Comparison of ENCODE assay signal across 8 cellular contexts in genomic region chr2:120175000-120175581, GRCh38.
A peak's percentile ranks its signal among the peaks of the same experiment; 100 is the strongest.
DNase-seq lines count a peak whose midpoint lies in the region; ATAC-seq and TF ChIP-seq lines count a peak whose summit lies in the region.

No MANE protein-coding gene starts in this region.

- peaks cover 3 to 4% of the 10 kb centered on the region in 2 donors for H3K36me3 ChIP-seq in muscle layer of duodenum (ENCODE audit: control insufficient read depth in 1 of 2, insufficient read depth in 2 of 2, low read length in 2 of 2)

- peaks cover 0 to 5% of the 10 kb centered on the region in 2 donors for H3K4me1 ChIP-seq in muscle layer of duodenum (ENCODE audit: control insufficient read depth in 1 of 2, insufficient read depth in 2 of 2, low read length in 2 of 2)

- H3K27ac ChIP-seq in epithelial cell of prostate: peak overlapping the region; percentile 84
- H3K27ac ChIP-seq in muscle layer of duodenum (ENCODE audit: low read length): peak overlapping the region; percentile 25

- peak overlapping the region in 1 of 2 donors; percentile 12 for H3K4me3 ChIP-seq in muscle layer of duodenum (ENCODE audit: low read depth in 1 of 2, low read length in 2 of 2)

- H3K9me3 ChIP-seq in muscle layer of duodenum (ENCODE audit: control insufficient read depth in 1 of 2, low read length in 2 of 2): no peaks in the 10 kb centered on the region

- ATAC-seq in SK-N-SH treated with all-trans-retinoic acid at 6 μM for 48 hours (peak; percentile 75), GM19397 (IDR thresholded peaks at IDR 0.05; ENCODE audit: unreplicated experiment) (no peak), GM19324 (IDR thresholded peaks at IDR 0.05; ENCODE audit: low FRiP score, unreplicated experiment) (no peak)

- H3K27me3 ChIP-seq in muscle layer of duodenum (ENCODE audit: low read depth, low read length): no peaks in the 10 kb centered on the region

- DNase-seq in activated gamma-delta T cell treated with Interleukin-2 at 50 U/mL for 16 hours (peak; percentile 17), activated gamma-delta T cell (lab: John Stamatoyannopoulos, UW) (no peak), MV-4-11 (lab: John Stamatoyannopoulos, UW) (peak; percentile 53), epithelial cell of prostate (ENCODE audit: low read depth, low spot score) (no peak)

TF ChIP-seq in SK-N-SH treated with all-trans-retinoic acid at 6 μM for 48 hours, 23 proteins besides CTCF, POLR2A, EP300 and RAD21:
- no peak for TF ChIP-seq BACH2 (CRISPR knock-in tag; IDR thresholded peaks at IDR 0.05; ENCODE audit: borderline replicate concordance)
- no peak for TF ChIP-seq TSHZ2 (CRISPR knock-in tag; IDR thresholded peaks at IDR 0.05)
- no peak for TF ChIP-seq CREB5 (CRISPR knock-in tag; IDR thresholded peaks at IDR 0.05; ENCODE audit: low read depth)
- TF ChIP-seq ZC3H10 (CRISPR knock-in tag; IDR thresholded peaks at IDR 0.05): no peak
- no peak for TF ChIP-seq ARNTL (CRISPR knock-in tag; IDR thresholded peaks at IDR 0.05; ENCODE audit: borderline replicate concordance, low read depth)
- no peak for TF ChIP-seq ZNF70 (CRISPR knock-in tag; IDR thresholded peaks at IDR 0.05)
- TF ChIP-seq POU6F1 (CRISPR knock-in tag; IDR thresholded peaks at IDR 0.05; ENCODE audit: borderline replicate concordance, low read depth): no peak
- TF ChIP-seq ESRRG (CRISPR knock-in tag; IDR thresholded peaks at IDR 0.05): no peak
- no peak for TF ChIP-seq TOX (CRISPR knock-in tag; IDR thresholded peaks at IDR 0.05; ENCODE audit: borderline replicate concordance)
- no peak for TF ChIP-seq ZNF565 (CRISPR knock-in tag; conservative IDR thresholded peaks at IDR 0.05; ENCODE audit: low read depth)
- no peak for TF ChIP-seq RARB (CRISPR knock-in tag; IDR thresholded peaks at IDR 0.05)
- TF ChIP-seq SNAI2 (CRISPR knock-in tag; IDR thresholded peaks at IDR 0.05): no peak
- TF ChIP-seq ZFP30 (CRISPR knock-in tag; IDR thresholded peaks at IDR 0.05): no peak
- TF ChIP-seq ISL1 (CRISPR knock-in tag; IDR thresholded peaks at IDR 0.05): no peak
- TF ChIP-seq ZFP3 (CRISPR knock-in tag; IDR thresholded peaks at IDR 0.05): no peak
- TF ChIP-seq CSRNP3 (CRISPR knock-in tag; IDR thresholded peaks at IDR 0.05): no peak
- TF ChIP-seq GLIS3 (CRISPR knock-in tag; IDR thresholded peaks at IDR 0.05): no peak
- no peak for TF ChIP-seq OSR1 (CRISPR knock-in tag; IDR thresholded peaks at IDR 0.05)
- TF ChIP-seq TCF4 (CRISPR knock-in tag; IDR thresholded peaks at IDR 0.05; ENCODE audit: borderline replicate concordance): no peak

Comparison
In these comparisons a context has a peak if more than half of its experiments do, and no peak if none do; other contexts are left out.
1. DNase-seq: peak in activated gamma-delta T cell treated with Interleukin-2 at 50 U/mL for 16 hours (single experiment) and MV-4-11 (single experiment); none in activated gamma-delta T cell (single experiment) and epithelial cell of prostate (single experiment).